Comparison of ENCODE assay signal across 8 cellular contexts in the genomic region with DNA sequence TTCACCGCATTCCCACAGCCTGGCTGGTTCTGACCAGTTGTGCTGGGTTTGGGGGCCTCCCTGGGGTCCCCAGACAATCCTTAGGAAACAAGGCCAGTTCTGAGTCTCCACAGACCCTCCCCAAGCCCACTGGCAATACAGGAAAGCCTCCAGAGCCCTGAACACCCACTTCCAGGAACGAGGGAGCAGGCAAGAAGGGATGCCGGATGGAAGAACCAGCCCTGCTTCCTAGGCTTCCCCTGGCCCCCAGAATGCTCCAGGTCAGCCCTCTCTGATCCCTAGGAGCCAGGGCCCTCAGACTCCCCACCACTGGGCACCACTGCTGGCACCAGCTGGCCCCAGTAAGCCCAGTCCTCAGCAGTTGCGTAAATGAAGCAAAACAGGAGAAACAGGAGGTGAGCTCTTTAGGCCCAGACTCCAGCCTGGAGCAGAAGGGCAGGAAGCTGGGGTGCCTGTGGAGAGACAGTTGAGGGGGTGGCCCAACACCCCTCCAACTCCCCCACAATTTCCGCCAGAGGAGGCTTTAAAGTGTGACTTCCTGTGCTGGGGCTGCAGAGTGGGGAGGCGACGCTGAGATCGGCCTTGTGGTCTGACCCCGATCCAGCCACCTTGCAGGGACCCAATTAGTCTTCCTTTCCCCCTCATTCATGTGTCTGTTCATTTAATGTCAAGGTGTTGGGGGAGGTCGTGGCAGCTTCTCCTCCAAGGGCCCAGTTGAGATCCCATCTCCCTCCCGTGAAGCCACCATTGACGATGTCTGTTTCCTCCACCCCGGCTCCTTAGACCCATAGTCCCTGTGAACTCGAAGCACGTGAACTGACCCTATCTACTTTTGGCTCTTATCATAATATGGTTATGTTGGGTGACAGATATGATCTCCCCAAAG. TPM values are rescaled to one million over a fixed set of nuclear protein-coding genes. Genes with fewer than 3 reads are reported as not detected.
DNase-seq lines count a peak whose midpoint lies in the region; ATAC-seq and TF ChIP-seq lines count a peak whose summit lies in the region.

No MANE protein-coding gene starts in this region.

- TF ChIP-seq CTCF in astrocyte of the spinal cord (IDR thresholded peaks at IDR 0.05; ENCODE audit: low read depth, low read length) (no peak), liver (IDR thresholded peaks at IDR 0.05; ENCODE audit: low read depth, low read length, missing input control) (no peak), thoracic aorta (IDR thresholded peaks at IDR 0.05) (no peak)

- TF ChIP-seq RAD21 in liver (IDR thresholded peaks at IDR 0.05) = no peak

- DNase-seq in GM03348 (ENCODE audit: low spot score) (peak; percentile 36), RKO (ENCODE audit: low spot score) (peak; percentile 65), astrocyte of the spinal cord (ENCODE audit: low read depth, low spot score) (no peak), thoracic aorta (ENCODE audit: low spot score) (no peak), T1000 (lab: John Stamatoyannopoulos, UW) (no peak), pons (ENCODE audit: low spot score) (no peak)

- H3K4me3 ChIP-seq in astrocyte of the spinal cord (ENCODE audit: low read depth, low read length) (peak overlapping the region; percentile 30), liver (ENCODE audit: low read depth in 1 of 3, low read length in 3 of 3) (peak overlapping the region; percentile 38 to 99 (median 57)), thoracic aorta (peak overlapping the region; percentile 89)

- in situ Hi-C loops in astrocyte of the spinal cord (cut with HindIII; ENCODE audit: low sequenced_read_pairs) = no loop called here

- 22% methylated on average over 15 of the region's 15 CpGs for WGBS in liver

- H3K27me3 ChIP-seq in liver (ENCODE audit: control insufficient read depth in 4 of 4, insufficient read depth in 4 of 4, low read length in 3 of 4) (no peaks in the 10 kb centered on the region), thoracic aorta (replicated peaks; ENCODE audit: insufficient read depth) (no peaks in the 10 kb centered on the region)

- peaks cover 4 to 74% (median 52%) of the 10 kb centered on the region in 4 donors for H3K4me1 ChIP-seq in liver (ENCODE audit: control insufficient read depth in 4 of 4, insufficient read depth in 4 of 4, low read length in 3 of 4)
- H3K4me1 ChIP-seq in thoracic aorta (ENCODE audit: control insufficient read depth in 1 of 2, low read depth in 2 of 2) = peaks cover 37 to 65% of the 10 kb centered on the region in 2 donors

- ATAC-seq in thoracic aorta (ENCODE audit: insufficient number of reproducible peaks, low FRiP score, low read depth) = no peak
- no peak for ATAC-seq in GM18511 (IDR thresholded peaks at IDR 0.05; ENCODE audit: unreplicated experiment)

- no peaks in the 10 kb centered on the region for H3K9me3 ChIP-seq in liver (ENCODE audit: control insufficient read depth in 4 of 4, low read length in 3 of 4)
- no peaks in the 10 kb centered on the region for H3K9me3 ChIP-seq in thoracic aorta

- H3K36me3 ChIP-seq in liver (ENCODE audit: control insufficient read depth in 4 of 4, insufficient read depth in 3 of 4, low read depth in 1 of 4, low read length in 3 of 4) (peaks cover 7 to 20% (median 18%) of the 10 kb centered on the region in 4 donors), thoracic aorta (peaks cover 22% of the 10 kb centered on the region)

- peak overlapping the region; percentile 61 to 92 for H3K9ac ChIP-seq in liver (ENCODE audit: low read depth in 1 of 2, low read length in 2 of 2)

- peak overlapping the region; percentile 98 to 99 for H3K27ac ChIP-seq in liver (ENCODE audit: low read depth in 1 of 2, low read length in 2 of 2)
- peak overlapping the region; percentile 98 to 99 for H3K27ac ChIP-seq in thoracic aorta

TF ChIP-seq in liver, 16 proteins besides CTCF, POLR2A, EP300 and RAD21:
- peak in 1 of 2 donors; percentile 37 for TF ChIP-seq EGR1 (IDR thresholded peaks at IDR 0.05; ENCODE audit: low read depth in 2 of 2)
- TF ChIP-seq RXRA (IDR thresholded peaks at IDR 0.05) = no peak
- TF ChIP-seq HNF4A (conservative IDR thresholded peaks at IDR 0.05) = no peak
- peak; percentile 66 for TF ChIP-seq REST (IDR thresholded peaks at IDR 0.05)
- peak; percentile 13 for TF ChIP-seq ATF3 (IDR thresholded peaks at IDR 0.05)
- TF ChIP-seq YY1 (IDR thresholded peaks at IDR 0.05) = no peak
- no peak for TF ChIP-seq JUND (IDR thresholded peaks at IDR 0.05)
- TF ChIP-seq TAF1 (conservative IDR thresholded peaks at IDR 0.05) = peak; percentile 17
- TF ChIP-seq, protein P1, sequence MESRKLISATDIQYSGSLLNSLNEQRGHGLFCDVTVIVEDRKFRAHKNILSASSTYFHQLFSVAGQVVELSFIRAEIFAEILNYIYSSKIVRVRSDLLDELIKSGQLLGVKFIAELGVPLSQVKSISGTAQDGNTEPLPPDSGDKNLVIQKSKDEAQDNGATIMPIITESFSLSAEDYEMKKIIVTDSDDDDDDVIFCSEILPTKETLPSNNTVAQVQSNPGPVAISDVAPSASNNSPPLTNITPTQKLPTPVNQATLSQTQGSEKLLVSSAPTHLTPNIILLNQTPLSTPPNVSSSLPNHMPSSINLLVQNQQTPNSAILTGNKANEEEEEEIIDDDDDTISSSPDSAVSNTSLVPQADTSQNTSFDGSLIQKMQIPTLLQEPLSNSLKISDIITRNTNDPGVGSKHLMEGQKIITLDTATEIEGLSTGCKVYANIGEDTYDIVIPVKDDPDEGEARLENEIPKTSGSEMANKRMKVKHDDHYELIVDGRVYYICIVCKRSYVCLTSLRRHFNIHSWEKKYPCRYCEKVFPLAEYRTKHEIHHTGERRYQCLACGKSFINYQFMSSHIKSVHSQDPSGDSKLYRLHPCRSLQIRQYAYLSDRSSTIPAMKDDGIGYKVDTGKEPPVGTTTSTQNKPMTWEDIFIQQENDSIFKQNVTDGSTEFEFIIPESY (IDR thresholded peaks at IDR 0.05) = no peak
- no peak for TF ChIP-seq GABPA (IDR thresholded peaks at IDR 0.05 in 1 of 2, conservative IDR thresholded peaks at IDR 0.05 in 1 of 2)
- no peak for TF ChIP-seq HNF4G (IDR thresholded peaks at IDR 0.05)
- no peak for TF ChIP-seq NR2F2 (IDR thresholded peaks at IDR 0.05)
- no peak for TF ChIP-seq MAX (IDR thresholded peaks at IDR 0.05)
- no peak for TF ChIP-seq FOXA2 (IDR thresholded peaks at IDR 0.05)
- no peak for TF ChIP-seq FOXA1 (IDR thresholded peaks at IDR 0.05)
- TF ChIP-seq SP1 (IDR thresholded peaks at IDR 0.05) = no peak
TF ChIP-seq in liver: peak in this region for 4.

RNA-seq across cellular contexts. Expression of gene TNFRSF1A, which starts 4.8 kb away (rescaled TPM):
- total RNA-seq in liver (100 to 1,000 TPM in 1 of 2 donors, 10 to 100 TPM in 1; 36.9 to 144 TPM), thoracic aorta (100 to 1,000 TPM; 311 to 384 TPM)
- polyA plus RNA-seq in liver = 100 to 1,000 TPM in 1 of 2 donors, 10 to 100 TPM in 1; 56.0 to 121 TPM

RNA-seq across cellular contexts. Expression of gene PLEKHG6, which starts 26.6 kb away (rescaled TPM):
- total RNA-seq in liver (1 to 10 TPM; 2.2 to 6.3 TPM), thoracic aorta (under 1 TPM in 1 of 2 donors, not detected in 1; 0.78 TPM)
- polyA plus RNA-seq in liver = 1 to 10 TPM; 2.4 to 2.7 TPM

RNA-seq across cellular contexts. Expression of gene SCNN1A, which starts 38.3 kb away (rescaled TPM):
- total RNA-seq in liver = 1 to 10 TPM in 1 of 2 donors, under 1 TPM in 1; 0.47 to 7.7 TPM
- 1 to 10 TPM; 2.2 to 3.5 TPM for polyA plus RNA-seq in liver
- total RNA-seq in thoracic aorta = 10 to 100 TPM; 16.4 to 33.5 TPM

RNA-seq across cellular contexts. Expression of gene LTBR, which starts 46.9 kb away (rescaled TPM):
- 10 to 100 TPM; 15.8 to 93.9 TPM for total RNA-seq in liver
- polyA plus RNA-seq in liver = 100 to 1,000 TPM in 1 of 2 donors, 10 to 100 TPM in 1; 84.1 to 138 TPM
- 100 to 1,000 TPM; 176 to 217 TPM for total RNA-seq in thoracic aorta

Comparison
In these comparisons a context has a peak if more than half of its experiments do, and no peak if none do; other contexts are left out.
1. DNase-seq: peak in GM03348 (single experiment) and RKO (single experiment); none in astrocyte of the spinal cord (single experiment), thoracic aorta (single experiment), T1000 (single experiment) and pons (single experiment).
2. H3K4me3 ChIP-seq: peak in every context shown above with its lines; median percentile 89 in thoracic aorta; 57 in liver; 30 in astrocyte of the spinal cord.